Comparison of ENCODE assay signal across 9 cellular contexts in the genomic region with DNA sequence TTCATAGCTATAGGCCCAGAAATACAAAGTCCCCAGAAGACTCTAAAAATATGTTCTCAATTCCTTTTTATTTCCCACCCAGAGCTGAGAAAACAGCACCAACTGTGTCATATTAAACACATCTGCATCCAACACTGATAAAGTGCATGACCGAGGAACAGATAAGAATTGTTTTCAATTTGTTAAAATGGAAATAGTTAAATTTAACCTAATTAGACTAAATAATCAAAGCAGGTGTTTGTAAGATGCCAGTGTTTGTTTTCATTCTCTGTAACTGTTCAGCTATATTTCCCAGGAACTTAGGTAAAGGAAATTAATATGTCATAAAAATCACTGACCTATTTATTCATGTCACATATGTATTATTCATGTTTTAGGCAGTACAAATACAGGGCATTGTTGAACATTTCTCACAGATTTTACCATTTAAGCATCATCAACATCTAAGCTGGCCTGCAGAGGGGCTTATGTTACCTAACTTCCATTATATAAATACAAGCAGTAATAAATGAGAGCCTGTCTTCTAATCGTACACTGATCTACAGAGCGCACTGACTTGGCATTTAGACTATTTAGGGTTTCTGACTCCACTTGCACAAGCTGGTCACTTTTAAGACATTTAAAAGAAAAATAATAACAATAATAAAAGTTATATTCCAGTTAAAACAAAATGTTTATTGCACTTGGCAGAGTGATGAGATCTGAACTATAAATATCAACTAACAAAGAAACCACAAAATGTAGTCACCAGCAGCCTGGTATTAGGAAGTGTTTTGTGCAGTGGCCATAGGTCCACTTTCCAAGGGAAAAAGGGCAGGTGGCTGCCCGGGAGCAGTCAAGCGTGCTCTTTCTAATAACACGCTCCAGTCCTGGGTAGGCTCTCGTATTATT.
DNase-seq lines count a peak whose midpoint lies in the region; ATAC-seq and TF ChIP-seq lines count a peak whose summit lies in the region.
"Had no signal": no experiment of that assay in that cellular context is flagged by ENCODE, and none has a peak within 500 bp of the region (broad histone marks: within the 10 kb centered on the region; RNA-seq: fewer than 3 reads in every experiment).

No MANE protein-coding gene starts in this region.

- H3K4me3 ChIP-seq in AG10803 (ENCODE audit: low read length) (no peak overlapping the region), coronary artery (no peak overlapping the region), neuronal stem cell (ENCODE audit: low read length in 2 of 2) (no peak overlapping the region)

- no peak overlapping the region for H3K27ac Mint-ChIP-seq in natural killer cell treated with Interleukin-12 subunit alpha and Interleukin-12 subunit beta and Interleukin-15 and Interleukin-18, amount 100 ng/mL, for 72 hours
- H3K27ac Mint-ChIP-seq: T-helper 17 cell had no signal

- no peaks in the 10 kb centered on the region for H3K36me3 Mint-ChIP-seq in natural killer cell treated with Interleukin-12 subunit alpha and Interleukin-12 subunit beta and Interleukin-15 and Interleukin-18, amount 100 ng/mL, for 72 hours

- no peak overlapping the region for H3K9ac ChIP-seq in neuronal stem cell (ENCODE audit: low read depth, low read length, poor library complexity)

- no peaks in the 10 kb centered on the region for H3K36me3 ChIP-seq in neuronal stem cell (replicated peaks in 1 of 2; ENCODE audit: control insufficient read depth in 2 of 2, insufficient read depth in 2 of 2, low read length in 2 of 2)

- no peaks in the 10 kb centered on the region for H3K9me3 ChIP-seq in neuronal stem cell (replicated peaks in 1 of 2; ENCODE audit: control insufficient read depth in 2 of 2, insufficient read depth in 1 of 2, low read depth in 1 of 2, low read length in 2 of 2)

- H2BK15ac ChIP-seq in neuronal stem cell (ENCODE audit: low read length) = no peak overlapping the region

- H2AFZ ChIP-seq in neuronal stem cell (ENCODE audit: low read length) = no peak overlapping the region

- no CpG with 5 or more reads among the region's 7 CpGs for WGBS in neuronal stem cell (ENCODE audit: extremely low coverage in 2 of 2, insufficient read length in 2 of 2, insufficient replicate concordance in 1 of 2), 2 donors

- H4K91ac ChIP-seq in neuronal stem cell (ENCODE audit: low read depth, low read length, poor library complexity) = no peak overlapping the region

- DNase-seq in AG10803 (ENCODE audit: low read depth) (peak; percentile 63), M059J (ENCODE audit: low read depth) (peak; percentile 93), coronary artery (ENCODE audit: low spot score) (no peak), myocyte (ENCODE audit: low read depth) (peak; percentile 85), neuronal stem cell (ENCODE audit: low spot score) (no peak), HUDEP-2 (lab: John Stamatoyannopoulos, UW; ENCODE audit: unreplicated experiment in 76 of 76) (no peak), SW 1271 (lab: John Stamatoyannopoulos, UW) (no peak)
- DNase-seq in natural killer cell treated with Interleukin-12 subunit alpha and Interleukin-12 subunit beta and Interleukin-15 and Interleukin-18, amount 100 ng/mL, for 72 hours (ENCODE audit: low spot score) = no peak
- DNase-seq: T-helper 17 cell had no signal

- H3K4ac ChIP-seq in neuronal stem cell (ENCODE audit: low read length) = no peak overlapping the region

- H2AK5ac ChIP-seq in neuronal stem cell (ENCODE audit: low read depth, low read length) = no peak overlapping the region

- no peaks in the 10 kb centered on the region for H3K9me3 Mint-ChIP-seq in natural killer cell treated with Interleukin-12 subunit alpha and Interleukin-12 subunit beta and Interleukin-15 and Interleukin-18, amount 100 ng/mL, for 72 hours

- H4K8ac ChIP-seq in neuronal stem cell (ENCODE audit: low read depth, low read length) = no peak overlapping the region

- peaks cover 4 to 6% of the 10 kb centered on the region in 2 donors for H3K4me1 Mint-ChIP-seq in natural killer cell treated with Interleukin-12 subunit alpha and Interleukin-12 subunit beta and Interleukin-15 and Interleukin-18, amount 100 ng/mL, for 72 hours (ENCODE audit: low read depth in 2 of 2)

- H2BK5ac ChIP-seq in neuronal stem cell (ENCODE audit: low read length) = no peak overlapping the region

- H2BK12ac ChIP-seq in neuronal stem cell (ENCODE audit: low read length) = no peak overlapping the region

- H3K4me2 ChIP-seq in neuronal stem cell (ENCODE audit: insufficient read depth, low read length, poor library complexity, severe bottlenecking) = no peak overlapping the region

- no peaks in the 10 kb centered on the region for H3K79me1 ChIP-seq in neuronal stem cell (ENCODE audit: low read depth, low read length)

- H3K14ac ChIP-seq in neuronal stem cell (ENCODE audit: low read length) = no peak overlapping the region

- no peaks in the 10 kb centered on the region for H3K4me1 ChIP-seq in neuronal stem cell (ENCODE audit: control insufficient read depth in 2 of 2, insufficient read depth in 1 of 2, low read depth in 1 of 2, low read length in 2 of 2)

- H2BK120ac ChIP-seq in neuronal stem cell (ENCODE audit: low read depth, low read length) = no peak overlapping the region

- H3K4me3 Mint-ChIP-seq in natural killer cell treated with Interleukin-12 subunit alpha and Interleukin-12 subunit beta and Interleukin-15 and Interleukin-18, amount 100 ng/mL, for 72 hours = no peak overlapping the region
- H3K4me3 Mint-ChIP-seq: T-helper 17 cell had no signal

- H3K23ac ChIP-seq in neuronal stem cell (ENCODE audit: low read depth, low read length, poor library complexity) = no peak overlapping the region

- no peaks in the 10 kb centered on the region for H3K27me3 ChIP-seq in neuronal stem cell (ENCODE audit: control insufficient read depth in 3 of 3, insufficient read depth in 3 of 3, low read depth in 1 of 3, low read length in 3 of 3)

- TF ChIP-seq CTCF in AG10803 (conservative IDR thresholded peaks at IDR 0.05; ENCODE audit: low read length) (no peak), coronary artery (IDR thresholded peaks at IDR 0.05) (no peak)

- no peak overlapping the region for H3K18ac ChIP-seq in neuronal stem cell (ENCODE audit: low read length)

- H3K27ac ChIP-seq in coronary artery (peak overlapping the region; percentile 61 to 80), neuronal stem cell (replicated peaks; ENCODE audit: low read length) (no peak overlapping the region)

- ATAC-seq in natural killer cell treated with Interleukin-12 subunit alpha and Interleukin-12 subunit beta and Interleukin-15 and Interleukin-18, amount 100 ng/mL, for 72 hours = no peak
- ATAC-seq: T-helper 17 cell had no signal

- no peaks in the 10 kb centered on the region for H3K27me3 Mint-ChIP-seq in natural killer cell treated with Interleukin-12 subunit alpha and Interleukin-12 subunit beta and Interleukin-15 and Interleukin-18, amount 100 ng/mL, for 72 hours
- H3K27me3 Mint-ChIP-seq: T-helper 17 cell had no signal

Comparison
In these comparisons a context has a peak if more than half of its experiments do, and no peak if none do; other contexts are left out.
1. DNase-seq: peak in AG10803 (single experiment), M059J (single experiment) and myocyte (single experiment); none in coronary artery (single experiment), neuronal stem cell (single experiment), natural killer cell treated with Interleukin-12 subunit alpha and Interleukin-12 subunit beta and Interleukin-15 and Interleukin-18, amount 100 ng/mL, for 72 hours (single experiment), HUDEP-2 (0 of 76) and SW 1271 (0 of 2).